Comparison of ENCODE assay signal across 21 cellular contexts in genomic region chr11:126502159-126502558, GRCh38.
"Had no signal": no experiment of that assay in that cellular context is flagged by ENCODE, and none has a peak within 500 bp of the region (broad histone marks: within the 10 kb centered on the region; RNA-seq: fewer than 3 reads in every experiment).

No MANE protein-coding gene starts in this region.

- H3K9me3 ChIP-seq: colonic mucosa, neutrophil, pancreas, thyroid gland had no signal

- DNase-seq: activated B cell treated with CpG ODN at 0.5 μM for 24 hours; activated CD4-positive, alpha-beta memory T cell treated with anti-CD3 and anti-CD28 coated beads for 36 hours; activated CD4-positive, alpha-beta T cell treated with anti-CD3 and anti-CD28 coated beads for 4 hours; activated naive CD4-positive, alpha-beta T cell; activated naive CD8-positive, alpha-beta T cell treated with anti-CD3 and anti-CD28 coated beads, Interleukin-2, amount 10 ng/mL, durations not matched to agents 7 days and 5 days; activated T-cell treated with anti-CD3 and anti-CD28 coated beads for 4 hours; amygdala; central memory CD4-positive, alpha-beta T cell; colonic mucosa; mesenchymal stem cell; naive thymus-derived CD8-positive, alpha-beta T cell; pancreas; stimulated activated CD4-positive, alpha-beta T cell treated with anti-CD3 and anti-CD28 coated beads, Interleukin-12 subunit alpha, Interleukin-12 subunit beta, amount 100 ng/mL, for 4 hours; stimulated activated CD4-positive, alpha-beta T cell treated with anti-CD3 and anti-CD28 coated beads, Interleukin-1b, Interleukin-23, amount 100 ng/mL, for 48 hours; stimulated activated CD8-positive, alpha-beta memory T cell treated with anti-CD3 and anti-CD28 coated beads, Interleukin-4, amount 100 ng/mL, for 48 hours; stimulated activated naive CD4-positive, alpha-beta T cell treated with Interleukin-2 at 50 U/mL for 16 hours; thyroid gland had no signal

- H3K27ac ChIP-seq: colonic mucosa, esophagus muscularis mucosa, neutrophil, pancreas, thyroid gland had no signal

- H3K4me1 Mint-ChIP-seq: activated B cell treated with CpG ODN at 0.5 μM for 24 hours; activated naive CD8-positive, alpha-beta T cell treated with anti-CD3 and anti-CD28 coated beads, Interleukin-2, amount 10 ng/mL, durations not matched to agents 7 days and 5 days; naive thymus-derived CD8-positive, alpha-beta T cell had no signal

- H3K4me1 ChIP-seq: colonic mucosa, esophagus muscularis mucosa, pancreas, thyroid gland had no signal

- H3K27ac Mint-ChIP-seq: activated B cell treated with CpG ODN at 0.5 μM for 24 hours; activated CD4-positive, alpha-beta memory T cell treated with anti-CD3 and anti-CD28 coated beads for 36 hours; activated naive CD8-positive, alpha-beta T cell treated with anti-CD3 and anti-CD28 coated beads, Interleukin-2, amount 10 ng/mL, durations not matched to agents 7 days and 5 days; activated T-helper 1 cell treated with anti-CD3 and anti-CD28 coated beads, Interleukin-12 subunit alpha, Interleukin-12 subunit beta, Interleukin-2, Interleukin-4 antibody, amounts not matched to agents 30 ng/mL and 10 ng/mL and 1 ng/mL, durations not matched to agents 14 hours and 24 hours and 36 hours; naive thymus-derived CD8-positive, alpha-beta T cell; T-helper 2 cell treated with Interferon-gamma antibody and Interleukin-4, amounts not matched to agents 5 μg/mL and 100 μg/mL, for 36 hours had no signal

- H3K4me3 ChIP-seq: colonic mucosa, esophagus muscularis mucosa, pancreas, thyroid gland had no signal

- ATAC-seq: naive thymus-derived CD8-positive, alpha-beta T cell; pancreas had no signal

- H3K36me3 ChIP-seq: colonic mucosa, esophagus muscularis mucosa, neutrophil, pancreas, thyroid gland had no signal

- H3K36me3 Mint-ChIP-seq: activated CD4-positive, alpha-beta memory T cell treated with anti-CD3 and anti-CD28 coated beads for 36 hours; activated naive CD8-positive, alpha-beta T cell treated with anti-CD3 and anti-CD28 coated beads, Interleukin-2, amount 10 ng/mL, durations not matched to agents 7 days and 5 days had no signal

- H3K4me3 Mint-ChIP-seq: activated B cell treated with CpG ODN at 0.5 μM for 24 hours; activated CD4-positive, alpha-beta memory T cell treated with anti-CD3 and anti-CD28 coated beads for 36 hours; activated naive CD8-positive, alpha-beta T cell treated with anti-CD3 and anti-CD28 coated beads, Interleukin-2, amount 10 ng/mL, durations not matched to agents 7 days and 5 days; activated T-helper 1 cell treated with anti-CD3 and anti-CD28 coated beads, Interleukin-12 subunit alpha, Interleukin-12 subunit beta, Interleukin-2, Interleukin-4 antibody, amounts not matched to agents 30 ng/mL and 10 ng/mL and 1 ng/mL, durations not matched to agents 14 hours and 24 hours and 36 hours; naive thymus-derived CD8-positive, alpha-beta T cell; T-helper 2 cell treated with Interferon-gamma antibody and Interleukin-4, amounts not matched to agents 5 μg/mL and 100 μg/mL, for 36 hours had no signal

- H3K9me3 Mint-ChIP-seq: activated T-helper 1 cell treated with anti-CD3 and anti-CD28 coated beads, Interleukin-12 subunit alpha, Interleukin-12 subunit beta, Interleukin-2, Interleukin-4 antibody, amounts not matched to agents 30 ng/mL and 10 ng/mL and 1 ng/mL, durations not matched to agents 14 hours and 24 hours and 36 hours; T-helper 2 cell treated with Interferon-gamma antibody and Interleukin-4, amounts not matched to agents 5 μg/mL and 100 μg/mL, for 36 hours had no signal

- H3K27me3 ChIP-seq: colonic mucosa, thyroid gland had no signal
